1 cellular context compared by ENCODE assay signal in the genomic region with DNA sequence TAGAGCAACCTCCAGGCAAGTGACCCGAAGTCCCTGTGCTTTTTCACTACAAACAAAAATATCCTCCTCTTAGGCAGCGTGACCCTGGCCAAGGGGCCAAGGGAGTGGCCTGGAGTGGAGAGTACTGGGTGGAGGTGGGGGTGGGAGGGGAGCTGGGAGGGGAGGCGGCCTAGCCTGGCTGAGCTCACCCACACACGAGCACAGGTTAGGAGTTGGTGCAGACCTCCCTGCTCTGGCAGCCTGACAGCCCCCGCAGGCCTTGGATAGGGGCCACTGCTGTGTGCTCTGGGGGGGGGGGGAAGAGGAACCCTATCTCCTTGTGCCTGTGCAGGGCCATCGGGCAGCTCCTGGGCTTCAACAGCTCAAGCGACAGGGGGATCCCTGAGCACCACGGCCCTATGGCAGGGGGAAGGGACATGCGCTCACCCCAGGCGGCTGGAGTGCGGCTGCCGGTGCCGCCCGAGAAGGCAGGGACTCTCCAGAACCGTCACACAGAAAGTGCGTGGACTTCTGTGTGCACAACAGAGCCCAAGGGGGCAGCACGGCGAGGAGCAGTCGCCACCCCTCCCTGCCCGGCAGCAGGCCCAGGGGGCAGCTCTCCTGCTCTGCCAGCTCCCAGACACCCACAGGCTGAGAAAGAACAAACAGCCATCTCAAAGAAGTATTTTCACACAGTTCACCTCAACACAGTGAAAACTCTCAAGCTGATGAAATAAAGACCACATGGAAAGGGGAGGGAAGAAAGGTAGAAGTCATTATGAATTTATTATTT.
TF ChIP-seq lines count a peak whose summit lies in the region.

No MANE protein-coding gene starts in this region.

TF ChIP-seq in HepG2, 621 proteins besides CTCF, POLR2A, EP300 and RAD21 (continued from another document and continues in another):
- TF ChIP-seq ZMYM4 (CRISPR knock-in tag; IDR thresholded peaks at IDR 0.05): peak; percentile 46
- 0 out of 2 replicates have a peak, but pooled peaks have one; percentile 71 for TF ChIP-seq ZIK1 (CRISPR knock-in tag; IDR thresholded peaks at IDR 0.05; ENCODE audit: borderline replicate concordance, low read depth)
- no peak for TF ChIP-seq ZNF839 (CRISPR knock-in tag; IDR thresholded peaks at IDR 0.05; ENCODE audit: borderline replicate concordance)
- TF ChIP-seq, protein P1, sequence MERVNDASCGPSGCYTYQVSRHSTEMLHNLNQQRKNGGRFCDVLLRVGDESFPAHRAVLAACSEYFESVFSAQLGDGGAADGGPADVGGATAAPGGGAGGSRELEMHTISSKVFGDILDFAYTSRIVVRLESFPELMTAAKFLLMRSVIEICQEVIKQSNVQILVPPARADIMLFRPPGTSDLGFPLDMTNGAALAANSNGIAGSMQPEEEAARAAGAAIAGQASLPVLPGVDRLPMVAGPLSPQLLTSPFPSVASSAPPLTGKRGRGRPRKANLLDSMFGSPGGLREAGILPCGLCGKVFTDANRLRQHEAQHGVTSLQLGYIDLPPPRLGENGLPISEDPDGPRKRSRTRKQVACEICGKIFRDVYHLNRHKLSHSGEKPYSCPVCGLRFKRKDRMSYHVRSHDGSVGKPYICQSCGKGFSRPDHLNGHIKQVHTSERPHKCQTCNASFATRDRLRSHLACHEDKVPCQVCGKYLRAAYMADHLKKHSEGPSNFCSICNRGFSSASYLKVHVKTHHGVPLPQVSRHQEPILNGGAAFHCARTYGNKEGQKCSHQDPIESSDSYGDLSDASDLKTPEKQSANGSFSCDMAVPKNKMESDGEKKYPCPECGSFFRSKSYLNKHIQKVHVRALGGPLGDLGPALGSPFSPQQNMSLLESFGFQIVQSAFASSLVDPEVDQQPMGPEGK (CRISPR knock-in tag; IDR thresholded peaks at IDR 0.05): peak; percentile 77
- 0 out of 2 replicates have a peak, but pooled peaks have one; percentile 70 for TF ChIP-seq ZNF33B (CRISPR knock-in tag; IDR thresholded peaks at IDR 0.05)
- no peak for TF ChIP-seq XBP1 (CRISPR knock-in tag; IDR thresholded peaks at IDR 0.05)
- TF ChIP-seq PITX1 (CRISPR knock-in tag; IDR thresholded peaks at IDR 0.05): no peak
- no peak for TF ChIP-seq FOXA1 (IDR thresholded peaks at IDR 0.05)
- peak; percentile 34; the same call in 1 of the 2 replicates for TF ChIP-seq FOXA1 (CRISPR knock-in tag; IDR thresholded peaks at IDR 0.05)
- no peak for TF ChIP-seq ZNF75D (CRISPR knock-in tag; IDR thresholded peaks at IDR 0.05; ENCODE audit: borderline replicate concordance)
- TF ChIP-seq ZNF230 (CRISPR knock-in tag; IDR thresholded peaks at IDR 0.05): no peak
- TF ChIP-seq POLR2AphosphoS5 (IDR thresholded peaks at IDR 0.05; ENCODE audit: low read depth, low read length): no peak; the same call in 1 of the 2 replicates
- 0 out of 2 replicates have a peak, but pooled peaks have one; percentile 10 for TF ChIP-seq FOSL2 (CRISPR knock-in tag; IDR thresholded peaks at IDR 0.05)
- TF ChIP-seq, protein P2, sequence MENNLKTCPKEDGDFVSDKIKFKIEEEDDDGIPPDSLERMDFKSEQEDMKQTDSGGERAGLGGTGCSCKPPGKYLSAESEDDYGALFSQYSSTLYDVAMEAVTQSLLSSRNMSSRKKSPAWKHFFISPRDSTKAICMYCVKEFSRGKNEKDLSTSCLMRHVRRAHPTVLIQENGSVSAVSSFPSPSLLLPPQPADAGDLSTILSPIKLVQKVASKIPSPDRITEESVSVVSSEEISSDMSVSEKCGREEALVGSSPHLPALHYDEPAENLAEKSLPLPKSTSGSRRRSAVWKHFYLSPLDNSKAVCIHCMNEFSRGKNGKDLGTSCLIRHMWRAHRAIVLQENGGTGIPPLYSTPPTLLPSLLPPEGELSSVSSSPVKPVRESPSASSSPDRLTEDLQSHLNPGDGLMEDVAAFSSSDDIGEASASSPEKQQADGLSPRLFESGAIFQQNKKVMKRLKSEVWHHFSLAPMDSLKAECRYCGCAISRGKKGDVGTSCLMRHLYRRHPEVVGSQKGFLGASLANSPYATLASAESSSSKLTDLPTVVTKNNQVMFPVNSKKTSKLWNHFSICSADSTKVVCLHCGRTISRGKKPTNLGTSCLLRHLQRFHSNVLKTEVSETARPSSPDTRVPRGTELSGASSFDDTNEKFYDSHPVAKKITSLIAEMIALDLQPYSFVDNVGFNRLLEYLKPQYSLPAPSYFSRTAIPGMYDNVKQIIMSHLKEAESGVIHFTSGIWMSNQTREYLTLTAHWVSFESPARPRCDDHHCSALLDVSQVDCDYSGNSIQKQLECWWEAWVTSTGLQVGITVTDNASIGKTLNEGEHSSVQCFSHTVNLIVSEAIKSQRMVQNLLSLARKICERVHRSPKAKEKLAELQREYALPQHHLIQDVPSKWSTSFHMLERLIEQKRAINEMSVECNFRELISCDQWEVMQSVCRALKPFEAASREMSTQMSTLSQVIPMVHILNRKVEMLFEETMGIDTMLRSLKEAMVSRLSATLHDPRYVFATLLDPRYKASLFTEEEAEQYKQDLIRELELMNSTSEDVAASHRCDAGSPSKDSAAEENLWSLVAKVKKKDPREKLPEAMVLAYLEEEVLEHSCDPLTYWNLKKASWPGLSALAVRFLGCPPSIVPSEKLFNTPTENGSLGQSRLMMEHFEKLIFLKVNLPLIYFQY (CRISPR knock-in tag; IDR thresholded peaks at IDR 0.05; ENCODE audit: borderline replicate concordance): 0 out of 2 replicates have a peak, but pooled peaks have one; percentile 41
- TF ChIP-seq ZNF577 (CRISPR knock-in tag; IDR thresholded peaks at IDR 0.05; ENCODE audit: borderline replicate concordance, low read depth): no peak
- TF ChIP-seq HCFC1 (IDR thresholded peaks at IDR 0.05; ENCODE audit: low read depth, low read length): no peak
- 0 out of 2 replicates have a peak, but pooled peaks have one; percentile 3 for TF ChIP-seq STAG1 (CRISPR knock-in tag; IDR thresholded peaks at IDR 0.05)
- TF ChIP-seq MYNN (CRISPR knock-in tag; IDR thresholded peaks at IDR 0.05; ENCODE audit: low read depth): no peak
- TF ChIP-seq, protein P3, sequence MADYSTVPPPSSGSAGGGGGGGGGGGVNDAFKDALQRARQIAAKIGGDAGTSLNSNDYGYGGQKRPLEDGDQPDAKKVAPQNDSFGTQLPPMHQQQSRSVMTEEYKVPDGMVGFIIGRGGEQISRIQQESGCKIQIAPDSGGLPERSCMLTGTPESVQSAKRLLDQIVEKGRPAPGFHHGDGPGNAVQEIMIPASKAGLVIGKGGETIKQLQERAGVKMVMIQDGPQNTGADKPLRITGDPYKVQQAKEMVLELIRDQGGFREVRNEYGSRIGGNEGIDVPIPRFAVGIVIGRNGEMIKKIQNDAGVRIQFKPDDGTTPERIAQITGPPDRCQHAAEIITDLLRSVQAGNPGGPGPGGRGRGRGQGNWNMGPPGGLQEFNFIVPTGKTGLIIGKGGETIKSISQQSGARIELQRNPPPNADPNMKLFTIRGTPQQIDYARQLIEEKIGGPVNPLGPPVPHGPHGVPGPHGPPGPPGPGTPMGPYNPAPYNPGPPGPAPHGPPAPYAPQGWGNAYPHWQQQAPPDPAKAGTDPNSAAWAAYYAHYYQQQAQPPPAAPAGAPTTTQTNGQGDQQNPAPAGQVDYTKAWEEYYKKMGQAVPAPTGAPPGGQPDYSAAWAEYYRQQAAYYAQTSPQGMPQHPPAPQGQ (CRISPR knock-in tag; IDR thresholded peaks at IDR 0.05; ENCODE audit: borderline replicate concordance): peak; percentile 88
- 0 out of 2 replicates have a peak, but pooled peaks have one; percentile 19 for TF ChIP-seq ZNF124 (CRISPR knock-in tag; IDR thresholded peaks at IDR 0.05)
- TF ChIP-seq NFKB2 (CRISPR knock-in tag; IDR thresholded peaks at IDR 0.05; ENCODE audit: borderline replicate concordance): peak; percentile 3; the same call in 1 of the 2 replicates
- TF ChIP-seq NFKBIZ (CRISPR knock-in tag; IDR thresholded peaks at IDR 0.05): no peak
- TF ChIP-seq, protein P4, sequence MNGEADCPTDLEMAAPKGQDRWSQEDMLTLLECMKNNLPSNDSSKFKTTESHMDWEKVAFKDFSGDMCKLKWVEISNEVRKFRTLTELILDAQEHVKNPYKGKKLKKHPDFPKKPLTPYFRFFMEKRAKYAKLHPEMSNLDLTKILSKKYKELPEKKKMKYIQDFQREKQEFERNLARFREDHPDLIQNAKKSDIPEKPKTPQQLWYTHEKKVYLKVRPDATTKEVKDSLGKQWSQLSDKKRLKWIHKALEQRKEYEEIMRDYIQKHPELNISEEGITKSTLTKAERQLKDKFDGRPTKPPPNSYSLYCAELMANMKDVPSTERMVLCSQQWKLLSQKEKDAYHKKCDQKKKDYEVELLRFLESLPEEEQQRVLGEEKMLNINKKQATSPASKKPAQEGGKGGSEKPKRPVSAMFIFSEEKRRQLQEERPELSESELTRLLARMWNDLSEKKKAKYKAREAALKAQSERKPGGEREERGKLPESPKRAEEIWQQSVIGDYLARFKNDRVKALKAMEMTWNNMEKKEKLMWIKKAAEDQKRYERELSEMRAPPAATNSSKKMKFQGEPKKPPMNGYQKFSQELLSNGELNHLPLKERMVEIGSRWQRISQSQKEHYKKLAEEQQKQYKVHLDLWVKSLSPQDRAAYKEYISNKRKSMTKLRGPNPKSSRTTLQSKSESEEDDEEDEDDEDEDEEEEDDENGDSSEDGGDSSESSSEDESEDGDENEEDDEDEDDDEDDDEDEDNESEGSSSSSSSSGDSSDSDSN (CRISPR knock-in tag; IDR thresholded peaks at IDR 0.05): 0 out of 2 replicates have a peak, but pooled peaks have one; percentile 8
- TF ChIP-seq NR2F1 (CRISPR knock-in tag; IDR thresholded peaks at IDR 0.05): no peak
- TF ChIP-seq, protein P5, sequence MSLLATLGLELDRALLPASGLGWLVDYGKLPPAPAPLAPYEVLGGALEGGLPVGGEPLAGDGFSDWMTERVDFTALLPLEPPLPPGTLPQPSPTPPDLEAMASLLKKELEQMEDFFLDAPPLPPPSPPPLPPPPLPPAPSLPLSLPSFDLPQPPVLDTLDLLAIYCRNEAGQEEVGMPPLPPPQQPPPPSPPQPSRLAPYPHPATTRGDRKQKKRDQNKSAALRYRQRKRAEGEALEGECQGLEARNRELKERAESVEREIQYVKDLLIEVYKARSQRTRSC (CRISPR knock-in tag; IDR thresholded peaks at IDR 0.05; ENCODE audit: low read depth): no peak
- TF ChIP-seq GTF3A (CRISPR knock-in tag; conservative IDR thresholded peaks at IDR 0.05): peak; percentile 1; the same call in 1 of the 2 replicates
- TF ChIP-seq PCBP1 (IDR thresholded peaks at IDR 0.05; ENCODE audit: borderline replicate concordance, low read depth, low read length): no peak; the same call in 1 of the 2 replicates
- no peak; the same call in 1 of the 2 replicates for TF ChIP-seq GATAD2A (CRISPR knock-in tag; IDR thresholded peaks at IDR 0.05)
- TF ChIP-seq, protein P6, sequence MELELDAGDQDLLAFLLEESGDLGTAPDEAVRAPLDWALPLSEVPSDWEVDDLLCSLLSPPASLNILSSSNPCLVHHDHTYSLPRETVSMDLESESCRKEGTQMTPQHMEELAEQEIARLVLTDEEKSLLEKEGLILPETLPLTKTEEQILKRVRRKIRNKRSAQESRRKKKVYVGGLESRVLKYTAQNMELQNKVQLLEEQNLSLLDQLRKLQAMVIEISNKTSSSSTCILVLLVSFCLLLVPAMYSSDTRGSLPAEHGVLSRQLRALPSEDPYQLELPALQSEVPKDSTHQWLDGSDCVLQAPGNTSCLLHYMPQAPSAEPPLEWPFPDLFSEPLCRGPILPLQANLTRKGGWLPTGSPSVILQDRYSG (CRISPR knock-in tag; IDR thresholded peaks at IDR 0.05): no peak
- TF ChIP-seq SP2 (CRISPR knock-in tag; IDR thresholded peaks at IDR 0.05): 0 out of 2 replicates have a peak, but pooled peaks have one; percentile 38
- TF ChIP-seq ZNF547 (CRISPR knock-in tag; IDR thresholded peaks at IDR 0.05): peak; percentile 38; the same call in 1 of the 2 replicates
- peak; percentile 15; the same call in 1 of the 2 replicates for TF ChIP-seq ZNF558 (CRISPR knock-in tag; IDR thresholded peaks at IDR 0.05; ENCODE audit: borderline replicate concordance)
- TF ChIP-seq, protein P7, sequence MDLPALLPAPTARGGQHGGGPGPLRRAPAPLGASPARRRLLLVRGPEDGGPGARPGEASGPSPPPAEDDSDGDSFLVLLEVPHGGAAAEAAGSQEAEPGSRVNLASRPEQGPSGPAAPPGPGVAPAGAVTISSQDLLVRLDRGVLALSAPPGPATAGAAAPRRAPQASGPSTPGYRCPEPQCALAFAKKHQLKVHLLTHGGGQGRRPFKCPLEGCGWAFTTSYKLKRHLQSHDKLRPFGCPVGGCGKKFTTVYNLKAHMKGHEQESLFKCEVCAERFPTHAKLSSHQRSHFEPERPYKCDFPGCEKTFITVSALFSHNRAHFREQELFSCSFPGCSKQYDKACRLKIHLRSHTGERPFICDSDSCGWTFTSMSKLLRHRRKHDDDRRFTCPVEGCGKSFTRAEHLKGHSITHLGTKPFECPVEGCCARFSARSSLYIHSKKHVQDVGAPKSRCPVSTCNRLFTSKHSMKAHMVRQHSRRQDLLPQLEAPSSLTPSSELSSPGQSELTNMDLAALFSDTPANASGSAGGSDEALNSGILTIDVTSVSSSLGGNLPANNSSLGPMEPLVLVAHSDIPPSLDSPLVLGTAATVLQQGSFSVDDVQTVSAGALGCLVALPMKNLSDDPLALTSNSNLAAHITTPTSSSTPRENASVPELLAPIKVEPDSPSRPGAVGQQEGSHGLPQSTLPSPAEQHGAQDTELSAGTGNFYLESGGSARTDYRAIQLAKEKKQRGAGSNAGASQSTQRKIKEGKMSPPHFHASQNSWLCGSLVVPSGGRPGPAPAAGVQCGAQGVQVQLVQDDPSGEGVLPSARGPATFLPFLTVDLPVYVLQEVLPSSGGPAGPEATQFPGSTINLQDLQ (CRISPR knock-in tag; IDR thresholded peaks at IDR 0.05): no peak
- 0 out of 2 replicates have a peak, but pooled peaks have one; percentile 21 for TF ChIP-seq RXRB (CRISPR knock-in tag; IDR thresholded peaks at IDR 0.05; ENCODE audit: borderline replicate concordance)
- TF ChIP-seq, protein P8, sequence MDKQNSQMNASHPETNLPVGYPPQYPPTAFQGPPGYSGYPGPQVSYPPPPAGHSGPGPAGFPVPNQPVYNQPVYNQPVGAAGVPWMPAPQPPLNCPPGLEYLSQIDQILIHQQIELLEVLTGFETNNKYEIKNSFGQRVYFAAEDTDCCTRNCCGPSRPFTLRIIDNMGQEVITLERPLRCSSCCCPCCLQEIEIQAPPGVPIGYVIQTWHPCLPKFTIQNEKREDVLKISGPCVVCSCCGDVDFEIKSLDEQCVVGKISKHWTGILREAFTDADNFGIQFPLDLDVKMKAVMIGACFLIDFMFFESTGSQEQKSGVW (CRISPR knock-in tag; IDR thresholded peaks at IDR 0.05; ENCODE audit: borderline replicate concordance): 0 out of 2 replicates have a peak, but pooled peaks have one; percentile 6
- TF ChIP-seq NAIF1 (CRISPR knock-in tag; IDR thresholded peaks at IDR 0.05; ENCODE audit: borderline replicate concordance): no peak
- TF ChIP-seq MAZ (IDR thresholded peaks at IDR 0.05; ENCODE audit: borderline replicate concordance, low read depth, low read length): no peak
- peak; percentile 54; the same call in 1 of the 2 replicates for TF ChIP-seq MAZ (CRISPR knock-in tag; IDR thresholded peaks at IDR 0.05; ENCODE audit: low read depth)
- peak; percentile 82; the same call in 1 of the 2 replicates for TF ChIP-seq PRMT3 (CRISPR knock-in tag; IDR thresholded peaks at IDR 0.05; ENCODE audit: borderline replicate concordance, low read depth)
- TF ChIP-seq HOXA3 (CRISPR knock-in tag; IDR thresholded peaks at IDR 0.05): no peak; the same call in 1 of the 2 replicates
- TF ChIP-seq ETV5 (CRISPR knock-in tag; IDR thresholded peaks at IDR 0.05; ENCODE audit: borderline replicate concordance): peak; percentile 18; the same call in 1 of the 2 replicates
- TF ChIP-seq ZNF557 (CRISPR knock-in tag; IDR thresholded peaks at IDR 0.05): no peak
- 0 out of 2 replicates have a peak, but pooled peaks have one; percentile 30 for TF ChIP-seq MEIS2 (CRISPR knock-in tag; IDR thresholded peaks at IDR 0.05)
